31 cellular contexts compared by ENCODE assay signal in genomic region chr11:73481626-73482025, GRCh38.
"Had no signal": no experiment of that assay in that cellular context is flagged by ENCODE, and none has a peak within 500 bp of the region (broad histone marks: within the 10 kb centered on the region; RNA-seq: fewer than 3 reads in every experiment).

No MANE protein-coding gene starts in this region.

- H3K27me3 ChIP-seq: adrenal gland, body of pancreas, esophagus squamous epithelium, gastroesophageal sphincter, heart right ventricle, hepatocyte had no signal

- H3K27ac Mint-ChIP-seq: activated B cell treated with CpG ODN at 0.5 μM for 24 hours; activated CD8-positive, alpha-beta T cell treated with anti-CD3 and anti-CD28 coated beads for 36 hours; activated naive CD4-positive, alpha-beta T cell treated with anti-CD3 and anti-CD28 coated beads for 36 hours; activated naive CD4-positive, alpha-beta T cell treated with anti-CD3 and anti-CD28 coated beads, Interleukin-2, amount 50 U/mL, for 24 hours; activated naive CD8-positive, alpha-beta T cell treated with anti-CD3 and anti-CD28 coated beads for 36 hours; activated naive CD8-positive, alpha-beta T cell treated with anti-CD3 and anti-CD28 coated beads, Interleukin-2, amount 50 U/mL, for 24 hours; activated T-helper 17 cell treated with anti-CD3 and anti-CD28 coated beads, Interleukin-2, amount 50 U/mL, for 72 hours; effector memory CD8-positive, alpha-beta T cell; T-helper 2 cell treated with Interferon-gamma antibody and Interleukin-4, amounts not matched to agents 5 μg/mL and 100 μg/mL, for 36 hours had no signal

- H3K4me1 ChIP-seq: gastroesophageal sphincter had no signal

- H3K4me1 Mint-ChIP-seq: activated B cell treated with CpG ODN at 0.5 μM for 24 hours; activated naive CD8-positive, alpha-beta T cell treated with anti-CD3 and anti-CD28 coated beads for 36 hours; activated T-helper 17 cell treated with anti-CD3 and anti-CD28 coated beads, Interleukin-2, amount 50 U/mL, for 72 hours had no signal

- H3K27ac ChIP-seq: body of pancreas, esophagus squamous epithelium, gastroesophageal sphincter, heart right ventricle, hepatocyte, WERI-Rb-1 had no signal

- H3K4me2 ChIP-seq: hepatocyte had no signal

- H3K27me3 Mint-ChIP-seq: activated B cell treated with CpG ODN at 0.5 μM for 24 hours; activated CD8-positive, alpha-beta T cell treated with anti-CD3 and anti-CD28 coated beads for 36 hours; activated naive CD4-positive, alpha-beta T cell treated with anti-CD3 and anti-CD28 coated beads, Interleukin-2, amount 50 U/mL, for 24 hours; activated naive CD8-positive, alpha-beta T cell treated with anti-CD3 and anti-CD28 coated beads for 36 hours; activated naive CD8-positive, alpha-beta T cell treated with anti-CD3 and anti-CD28 coated beads, Interleukin-2, amount 50 U/mL, for 24 hours; activated T-helper 17 cell treated with anti-CD3 and anti-CD28 coated beads, Interleukin-2, amount 50 U/mL, for 72 hours; effector memory CD8-positive, alpha-beta T cell had no signal

- H3K9me3 Mint-ChIP-seq: T-helper 2 cell treated with Interferon-gamma antibody and Interleukin-4, amounts not matched to agents 5 μg/mL and 100 μg/mL, for 36 hours had no signal

- H3K4me3 Mint-ChIP-seq: activated B cell treated with CpG ODN at 0.5 μM for 24 hours; activated CD8-positive, alpha-beta T cell treated with anti-CD3 and anti-CD28 coated beads for 36 hours; activated naive CD4-positive, alpha-beta T cell treated with anti-CD3 and anti-CD28 coated beads for 36 hours; activated naive CD4-positive, alpha-beta T cell treated with anti-CD3 and anti-CD28 coated beads, Interleukin-2, amount 50 U/mL, for 24 hours; activated naive CD8-positive, alpha-beta T cell treated with anti-CD3 and anti-CD28 coated beads for 36 hours; activated naive CD8-positive, alpha-beta T cell treated with anti-CD3 and anti-CD28 coated beads, Interleukin-2, amount 50 U/mL, for 24 hours; activated T-cell treated with anti-CD3 and anti-CD28 coated beads, Interleukin-2, amount 50 U/mL, for 4 hours; activated T-helper 17 cell treated with anti-CD3 and anti-CD28 coated beads, Interleukin-2, amount 50 U/mL, for 72 hours; effector memory CD8-positive, alpha-beta T cell; T-helper 2 cell treated with Interferon-gamma antibody and Interleukin-4, amounts not matched to agents 5 μg/mL and 100 μg/mL, for 36 hours had no signal

- DNase-seq: activated B cell treated with CpG ODN at 0.5 μM for 24 hours; activated CD4-positive, alpha-beta T cell treated with anti-CD3 and anti-CD28 coated beads for 48 hours; activated CD4-positive, alpha-beta T cell treated with anti-CD3 and anti-CD28 coated beads, Interleukin-2, amount 50 U/mL, for 1 hour; activated CD4-positive, alpha-beta T cell treated with anti-CD3 and anti-CD28 coated beads, Interleukin-2, amount 50 U/mL, for 48 hours; activated CD8-positive, alpha-beta memory T cell treated with anti-CD3 and anti-CD28 coated beads for 24 hours; activated CD8-positive, alpha-beta T cell treated with anti-CD3 and anti-CD28 coated beads for 36 hours; activated effector memory CD4-positive, alpha-beta T cell treated with anti-CD3 and anti-CD28 coated beads, Interleukin-2, amount 50 U/mL, for 16 hours; activated naive CD4-positive, alpha-beta T cell treated with anti-CD3 and anti-CD28 coated beads for 36 hours; activated naive CD8-positive, alpha-beta T cell treated with anti-CD3 and anti-CD28 coated beads for 36 hours; activated naive CD8-positive, alpha-beta T cell treated with anti-CD3 and anti-CD28 coated beads, Interleukin-2, amount 50 U/mL, for 24 hours; activated T-cell treated with anti-CD3 and anti-CD28 coated beads, Interleukin-2, amount 50 U/mL, for 4 hours; adrenal gland; amygdala; aorta; body of pancreas; cortex of kidney; dermis blood vessel endothelial cell; effector CD4-positive, alpha-beta T cell; effector memory CD8-positive, alpha-beta T cell; erythroblast; esophagus squamous epithelium; foreskin melanocyte; heart right ventricle; T1000; WERI-Rb-1 had no signal

- H3K36me3 ChIP-seq: adrenal gland, esophagus squamous epithelium, heart right ventricle, WERI-Rb-1 had no signal

- ATAC-seq: activated CD4-positive, CD25-positive, alpha-beta regulatory T cell treated with anti-CD3 and anti-CD28 coated beads, Interleukin-2, amount 50 U/mL, for 24 hours; activated CD8-positive, alpha-beta T cell treated with anti-CD3 and anti-CD28 coated beads for 36 hours; activated naive CD8-positive, alpha-beta T cell treated with anti-CD3 and anti-CD28 coated beads, Interleukin-2, amount 50 U/mL, for 24 hours; activated T-cell treated with anti-CD3 and anti-CD28 coated beads, Interleukin-2, amount 50 U/mL, for 4 hours; activated T-helper 17 cell treated with anti-CD3 and anti-CD28 coated beads, Interleukin-2, amount 50 U/mL, for 72 hours; body of pancreas; effector memory CD8-positive, alpha-beta T cell; gastroesophageal sphincter; heart right ventricle had no signal

- H2AFZ ChIP-seq: hepatocyte had no signal

- H3K4me3 ChIP-seq: adrenal gland, body of pancreas, esophagus squamous epithelium, gastroesophageal sphincter, heart right ventricle, hepatocyte had no signal
